In genomic region chr19:15354557-15355296, GRCh38 we compare ENCODE assay signal across 26 cellular contexts. TPM values are rescaled to one million over a fixed set of nuclear protein-coding genes. Genes with fewer than 3 reads are reported as not detected.
DNase-seq lines count a peak whose midpoint lies in the region; ATAC-seq and TF ChIP-seq lines count a peak whose summit lies in the region.
"Had no signal": no experiment of that assay in that cellular context is flagged by ENCODE, and none has a peak within 500 bp of the region (broad histone marks: within the 10 kb centered on the region; RNA-seq: fewer than 3 reads in every experiment).

No MANE protein-coding gene starts in this region.

- CTCF ChIA-PET in activated B cell treated with CpG ODN at 0.5 μM for 24 hours (lab: Charles Lee), result no interaction called here

- no peak for ATAC-seq in activated T-cell treated with anti-CD3 and anti-CD28 coated beads, Interleukin-2, amount 50 U/mL, for 72 hours (replicated peaks in 1 of 2)
- ATAC-seq in activated B cell treated with CpG ODN at 0.5 μM for 24 hours (ENCODE audit: low read depth), result no peak
- ATAC-seq in heart right ventricle, result peak in 7 of 8 donors; percentile 41 to 75 (median 61)
- ATAC-seq: CD8-positive, alpha-beta T cell had no signal

- H3K27ac ChIP-seq in heart right ventricle, result peak overlapping the region in 1 of 10 donors; percentile 25
- H3K27ac ChIP-seq: psoas muscle, SK-N-MC, thyroid gland, VCaP had no signal

- peaks cover 0 to 84% (median 54%) of the 10 kb centered on the region in 9 donors for H3K36me3 ChIP-seq in heart right ventricle

- 73 to 77% methylated on average over 27 of the region's 27 CpGs for WGBS in heart right ventricle, 2 donors

- intact Hi-C loops in activated B cell treated with CpG ODN at 0.5 μM for 24 hours (cut with micrococcal nuclease), result no loop called here
- intact Hi-C loops in heart right ventricle (cut with DNase I), result no loop called here

- H3K27me3 ChIP-seq in heart right ventricle, result no peaks in the 10 kb centered on the region
- H3K27me3 ChIP-seq: thyroid gland had no signal

- H3K9me3 Mint-ChIP-seq in activated T-cell treated with anti-CD3 and anti-CD28 coated beads, Interleukin-2, amount 50 U/mL, for 24 hours, result no peaks in the 10 kb centered on the region
- no peaks in the 10 kb centered on the region for H3K9me3 Mint-ChIP-seq in activated T-cell treated with anti-CD3 and anti-CD28 coated beads, Interleukin-2, amount 50 U/mL, for 72 hours
- H3K9me3 Mint-ChIP-seq in activated B cell treated with CpG ODN at 0.5 μM for 24 hours, result no peaks in the 10 kb centered on the region
- H3K9me3 Mint-ChIP-seq: activated CD4-positive, alpha-beta T cell treated with anti-CD3 and anti-CD28 coated beads, Interleukin-2, amount 10 ng/mL, durations not matched to agents 24 days and 14 days; CD8-positive, alpha-beta T cell; IgD-negative memory B cell; stimulated activated naive CD8-positive, alpha-beta T cell treated with anti-CD3 and anti-CD28 coated beads, Interleukin-15, Interleukin-2, amounts not matched to agents 100 ng/mL and 50 ng/mL, for 24 hours had no signal

- H3K27me3 Mint-ChIP-seq in activated T-cell treated with anti-CD3 and anti-CD28 coated beads, Interleukin-2, amount 50 U/mL, for 24 hours, result no peaks in the 10 kb centered on the region
- H3K27me3 Mint-ChIP-seq in activated T-cell treated with anti-CD3 and anti-CD28 coated beads, Interleukin-2, amount 50 U/mL, for 72 hours (ENCODE audit: low read depth), result no peaks in the 10 kb centered on the region
- H3K27me3 Mint-ChIP-seq in activated B cell treated with CpG ODN at 0.5 μM for 24 hours, result no peaks in the 10 kb centered on the region
- H3K27me3 Mint-ChIP-seq: activated CD4-positive, alpha-beta T cell treated with anti-CD3 and anti-CD28 coated beads, Interleukin-2, amount 10 ng/mL, durations not matched to agents 24 days and 14 days; IgD-negative memory B cell; stimulated activated naive CD8-positive, alpha-beta T cell treated with anti-CD3 and anti-CD28 coated beads, Interleukin-15, Interleukin-2, amounts not matched to agents 100 ng/mL and 50 ng/mL, for 24 hours had no signal

- no peak for TF ChIP-seq CTCF in activated B cell treated with CpG ODN at 0.5 μM for 24 hours (IDR thresholded peaks at IDR 0.05)
- no peak for TF ChIP-seq CTCF in heart right ventricle (IDR thresholded peaks at IDR 0.05)

- peaks cover 72% of the 10 kb centered on the region for H3K36me3 Mint-ChIP-seq in activated T-cell treated with anti-CD3 and anti-CD28 coated beads, Interleukin-2, amount 50 U/mL, for 24 hours (ENCODE audit: low read depth)
- peaks cover 6 to 27% of the 10 kb centered on the region in 2 donors for H3K36me3 Mint-ChIP-seq in activated T-cell treated with anti-CD3 and anti-CD28 coated beads, Interleukin-2, amount 50 U/mL, for 72 hours (ENCODE audit: insufficient read depth in 2 of 2)
- H3K36me3 Mint-ChIP-seq in activated B cell treated with CpG ODN at 0.5 μM for 24 hours (ENCODE audit: low read depth), result peaks cover 63% of the 10 kb centered on the region

- H3K4me1 Mint-ChIP-seq in activated T-cell treated with anti-CD3 and anti-CD28 coated beads, Interleukin-2, amount 50 U/mL, for 24 hours (ENCODE audit: low read depth), result no peaks in the 10 kb centered on the region
- no peaks in the 10 kb centered on the region for H3K4me1 Mint-ChIP-seq in activated T-cell treated with anti-CD3 and anti-CD28 coated beads, Interleukin-2, amount 50 U/mL, for 72 hours (ENCODE audit: low read depth)
- H3K4me1 Mint-ChIP-seq in activated B cell treated with CpG ODN at 0.5 μM for 24 hours, result no peaks in the 10 kb centered on the region
- H3K4me1 Mint-ChIP-seq: activated CD4-positive, alpha-beta T cell treated with anti-CD3 and anti-CD28 coated beads, Interleukin-2, amount 10 ng/mL, durations not matched to agents 24 days and 14 days; IgD-negative memory B cell had no signal

- H3K4me3 ChIP-seq in heart right ventricle, result no peak overlapping the region
- H3K4me3 ChIP-seq: psoas muscle, SK-N-MC, thyroid gland had no signal

- peaks cover 0 to 8% (median 0%) of the 10 kb centered on the region in 9 donors for H3K4me1 ChIP-seq in heart right ventricle
- H3K4me1 ChIP-seq: thyroid gland had no signal

- POLR2A ChIA-PET in activated B cell treated with CpG ODN at 0.5 μM for 24 hours (lab: Charles Lee), result interaction anchor here (0.6 kb wide), 1 partner anchor 25 kb away, joined by 3 read pairs; the partner anchor contains the start of gene AKAP8

- H3K4me3 Mint-ChIP-seq in activated T-cell treated with anti-CD3 and anti-CD28 coated beads, Interleukin-2, amount 50 U/mL, for 24 hours, result no peak overlapping the region
- no peak overlapping the region for H3K4me3 Mint-ChIP-seq in activated T-cell treated with anti-CD3 and anti-CD28 coated beads, Interleukin-2, amount 50 U/mL, for 72 hours
- H3K4me3 Mint-ChIP-seq in activated B cell treated with CpG ODN at 0.5 μM for 24 hours, result no peak overlapping the region
- H3K4me3 Mint-ChIP-seq: activated CD4-positive, alpha-beta T cell treated with anti-CD3 and anti-CD28 coated beads, Interleukin-2, amount 10 ng/mL, durations not matched to agents 24 days and 14 days; CD8-positive, alpha-beta T cell; IgD-negative memory B cell; stimulated activated naive CD8-positive, alpha-beta T cell treated with anti-CD3 and anti-CD28 coated beads, Interleukin-15, Interleukin-2, amounts not matched to agents 100 ng/mL and 50 ng/mL, for 24 hours had no signal

- DNase-seq in activated T-cell treated with anti-CD3 and anti-CD28 coated beads, Interleukin-2, amount 50 U/mL, for 24 hours, result no peak
- no peak for DNase-seq in activated T-cell treated with anti-CD3 and anti-CD28 coated beads, Interleukin-2, amount 50 U/mL, for 72 hours
- DNase-seq in activated B cell treated with CpG ODN at 0.5 μM for 24 hours (no peak), heart right ventricle (no peak), superior temporal gyrus (ENCODE audit: extremely low spot score) (peak; percentile 25), NCI-H146 treated with DMSO at 0.1 percent for 48 hours (lab: John Stamatoyannopoulos, UW; ENCODE audit: unreplicated experiment) (no peak), DMS 273 (lab: John Stamatoyannopoulos, UW; ENCODE audit: unreplicated experiment) (no peak)
- DNase-seq in activated naive CD4-positive, alpha-beta T cell (lab: John Stamatoyannopoulos, UW), result no peak
- DNase-seq: activated CD4-positive, alpha-beta T cell treated with anti-CD3 and anti-CD28 coated beads, Interleukin-2, amount 10 ng/mL, durations not matched to agents 24 days and 14 days; activated naive CD4-positive, alpha-beta T cell treated with anti-CD3 and anti-CD28 coated beads, Interleukin-2, amount 50 U/mL, for 16 hours; amniotic stem cell; CD8-positive, alpha-beta T cell; DMS153; effector CD8-positive, alpha-beta T cell; foreskin fibroblast; left cardiac atrium; mesenchymal stem cell; NCI-H1092; NCI-H187 treated with DMSO at 0.1 percent for 48 hours; NCI-H69; thyroid gland had no signal

- H3K9me3 ChIP-seq in heart right ventricle, result no peaks in the 10 kb centered on the region
- H3K9me3 ChIP-seq: psoas muscle, thyroid gland had no signal

- peak overlapping the region; percentile 50 for H3K27ac Mint-ChIP-seq in activated T-cell treated with anti-CD3 and anti-CD28 coated beads, Interleukin-2, amount 50 U/mL, for 24 hours
- H3K27ac Mint-ChIP-seq in activated T-cell treated with anti-CD3 and anti-CD28 coated beads, Interleukin-2, amount 50 U/mL, for 72 hours, result no peak overlapping the region
- H3K27ac Mint-ChIP-seq in activated B cell treated with CpG ODN at 0.5 μM for 24 hours, result peak overlapping the region; percentile 32
- H3K27ac Mint-ChIP-seq: activated CD4-positive, alpha-beta T cell treated with anti-CD3 and anti-CD28 coated beads, Interleukin-2, amount 10 ng/mL, durations not matched to agents 24 days and 14 days; CD8-positive, alpha-beta T cell; stimulated activated naive CD8-positive, alpha-beta T cell treated with anti-CD3 and anti-CD28 coated beads, Interleukin-15, Interleukin-2, amounts not matched to agents 100 ng/mL and 50 ng/mL, for 24 hours had no signal

RNA-seq across cellular contexts. Expression of gene BRD4, which starts 22.4 kb away (rescaled TPM):
- total RNA-seq in activated T-cell treated with anti-CD3 and anti-CD28 coated beads, Interleukin-2, amount 50 U/mL, for 72 hours, result 100 to 1,000 TPM; 161 to 187 TPM
- 144 and 164 TPM in 2 replicates for total RNA-seq in activated B cell treated with CpG ODN at 0.5 μM for 24 hours
- total RNA-seq in heart right ventricle, result 10 to 100 TPM; 51.6 to 85.1 (median 54.7) TPM
- 10 to 100 TPM; 31.2 to 34.8 TPM for polyA plus RNA-seq in heart right ventricle

RNA-seq across cellular contexts. Expression of gene AKAP8, which starts 24.9 kb away (rescaled TPM):
- 10 to 100 TPM; 37.9 to 46.4 TPM for total RNA-seq in activated T-cell treated with anti-CD3 and anti-CD28 coated beads, Interleukin-2, amount 50 U/mL, for 72 hours
- total RNA-seq in activated B cell treated with CpG ODN at 0.5 μM for 24 hours (74.8 and 79.0 TPM in 2 replicates), heart right ventricle (10 to 100 TPM; 15.7 to 32.2 (median 18.6) TPM)
- polyA plus RNA-seq in heart right ventricle, result 10 to 100 TPM; 12.8 to 21.8 TPM

Comparison
In these comparisons a context has a peak if more than half of its experiments do, and no peak if none do; other contexts are left out.
1. ATAC-seq: peak in heart right ventricle (7 of 8); none in activated T-cell treated with anti-CD3 and anti-CD28 coated beads, Interleukin-2, amount 50 U/mL, for 72 hours (0 of 2) and activated B cell treated with CpG ODN at 0.5 μM for 24 hours (single experiment).